ENCODE assay signal across 20 cellular contexts in the genomic region with DNA sequence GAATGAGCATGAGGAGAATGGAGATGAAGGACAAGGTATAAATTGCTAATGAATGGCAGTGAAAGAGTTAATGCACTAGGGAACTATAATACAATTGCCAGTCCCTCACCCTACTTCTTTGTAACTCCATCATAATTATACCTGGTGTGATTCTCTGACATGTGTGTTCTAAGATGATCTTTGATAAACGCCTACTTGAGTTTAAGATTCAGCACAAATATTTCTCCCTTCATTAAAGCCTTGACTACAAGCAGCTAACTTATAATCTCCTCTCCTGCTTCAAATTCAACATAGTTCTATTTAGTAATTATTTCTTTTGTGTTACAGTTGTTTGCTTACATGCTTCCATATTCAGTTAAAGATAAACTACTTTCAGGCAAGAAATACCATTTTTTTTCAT. TPM values are rescaled to one million over a fixed set of nuclear protein-coding genes. Genes with fewer than 3 reads are reported as not detected.
DNase-seq lines count a peak whose midpoint lies in the region; ATAC-seq and TF ChIP-seq lines count a peak whose summit lies in the region.
"Had no signal": no experiment of that assay in that cellular context is flagged by ENCODE, and none has a peak within 500 bp of the region (broad histone marks: within the 10 kb centered on the region; RNA-seq: fewer than 3 reads in every experiment).

No MANE protein-coding gene starts in this region.

- no peaks in the 10 kb centered on the region for H3K36me3 Mint-ChIP-seq in activated naive CD4-positive, alpha-beta T cell treated with anti-CD3 and anti-CD28 coated beads for 36 hours (ENCODE audit: low read depth)
- H3K36me3 Mint-ChIP-seq in activated naive CD4-positive, alpha-beta T cell treated with anti-CD3 and anti-CD28 coated beads, Interleukin-2, amount 50 U/mL, for 72 hours: no peaks in the 10 kb centered on the region
- no peaks in the 10 kb centered on the region for H3K36me3 Mint-ChIP-seq in activated T-helper 17 cell treated with anti-CD3 and anti-CD28 coated beads, Interleukin-2, amount 50 U/mL, for 72 hours (ENCODE audit: low read depth)
- H3K36me3 Mint-ChIP-seq: CD4-positive, CD25-positive, alpha-beta regulatory T cell; CD8-positive, alpha-beta memory T cell had no signal

- H2AFZ ChIP-seq in osteoblast (ENCODE audit: low read length): no peak overlapping the region

- TF ChIP-seq CTCF in osteoblast (IDR thresholded peaks at IDR 0.05; ENCODE audit: extremely low read depth, low read depth, low read length): no peak

- H3K9me3 ChIP-seq in osteoblast (ENCODE audit: low read depth, low read length): no peaks in the 10 kb centered on the region
- H3K9me3 ChIP-seq: BE2C had no signal

- no peak overlapping the region for H3K27ac ChIP-seq in osteoblast (ENCODE audit: low read depth, low read length)

- DNase-seq in activated naive CD4-positive, alpha-beta T cell treated with anti-CD3 and anti-CD28 coated beads for 36 hours: no peak
- DNase-seq in activated naive CD4-positive, alpha-beta T cell treated with anti-CD3 and anti-CD28 coated beads, Interleukin-2, amount 50 U/mL, for 72 hours (ENCODE audit: low spot score in 2 of 2): no peak
- peak; percentile 59 for DNase-seq in osteoblast (ENCODE audit: insufficient read length, low spot score, missing footprints)
- no peak for DNase-seq in activated CD4-positive, CD25-positive, alpha-beta regulatory T cell treated with anti-CD3 and anti-CD28 coated beads, Interleukin-2, amount 50 U/mL, for 72 hours
- DNase-seq: ACHN; BE2C; CD4-positive, CD25-positive, alpha-beta regulatory T cell; CD8-positive, alpha-beta memory T cell; COR-L47; DMS 273 treated with DMSO at 0.1 percent for 48 hours; DMS79; GDM1; GOT3; H7; HFFc6; IMR-90 had no signal

- intact Hi-C loops in activated naive CD4-positive, alpha-beta T cell treated with anti-CD3 and anti-CD28 coated beads for 36 hours (cut with micrococcal nuclease): loop anchor here (5.0 to 10.0 kb wide), 2 partner anchors 673 to 700 kb away; partner anchors contain the start of gene MAGOHB

- H3K36me3 ChIP-seq in osteoblast (ENCODE audit: insufficient read depth, low read length): no peaks in the 10 kb centered on the region
- H3K36me3 ChIP-seq: BE2C had no signal

- CTCF ChIA-PET in activated naive CD4-positive, alpha-beta T cell treated with anti-CD3 and anti-CD28 coated beads for 36 hours (lab: Charles Lee): interaction anchor here (0.5 to 1.5 kb wide), 5 partner anchors 57 to 197 kb away, joined by 3 to 9 read pairs (median 3); partner anchors contain the start of genes CLEC12B and CLEC1B

- H3K27me3 Mint-ChIP-seq in activated naive CD4-positive, alpha-beta T cell treated with anti-CD3 and anti-CD28 coated beads for 36 hours (ENCODE audit: low read depth): no peaks in the 10 kb centered on the region
- no peaks in the 10 kb centered on the region for H3K27me3 Mint-ChIP-seq in activated T-helper 17 cell treated with anti-CD3 and anti-CD28 coated beads, Interleukin-2, amount 50 U/mL, for 72 hours

- peak overlapping the region; percentile 8 for H3K4me3 Mint-ChIP-seq in activated naive CD4-positive, alpha-beta T cell treated with anti-CD3 and anti-CD28 coated beads for 36 hours
- peak overlapping the region; percentile 82 for H3K4me3 Mint-ChIP-seq in activated T-helper 17 cell treated with anti-CD3 and anti-CD28 coated beads, Interleukin-2, amount 50 U/mL, for 72 hours
- H3K4me3 Mint-ChIP-seq: CD4-positive, CD25-positive, alpha-beta regulatory T cell; CD8-positive, alpha-beta memory T cell; HFFc6 had no signal

- no peaks in the 10 kb centered on the region for H3K27me3 ChIP-seq in osteoblast (ENCODE audit: insufficient read depth, low read length)

- H3K4me2 ChIP-seq in osteoblast (ENCODE audit: insufficient read depth, low read length): no peak overlapping the region

- H3K9me3 Mint-ChIP-seq in activated naive CD4-positive, alpha-beta T cell treated with anti-CD3 and anti-CD28 coated beads for 36 hours: no peaks in the 10 kb centered on the region
- no peaks in the 10 kb centered on the region for H3K9me3 Mint-ChIP-seq in activated naive CD4-positive, alpha-beta T cell treated with anti-CD3 and anti-CD28 coated beads, Interleukin-2, amount 50 U/mL, for 72 hours
- no peaks in the 10 kb centered on the region for H3K9me3 Mint-ChIP-seq in activated T-helper 17 cell treated with anti-CD3 and anti-CD28 coated beads, Interleukin-2, amount 50 U/mL, for 72 hours
- H3K9me3 Mint-ChIP-seq: CD8-positive, alpha-beta memory T cell; HFFc6 had no signal

- no peak overlapping the region for H3K27ac Mint-ChIP-seq in activated naive CD4-positive, alpha-beta T cell treated with anti-CD3 and anti-CD28 coated beads for 36 hours
- no peak overlapping the region for H3K27ac Mint-ChIP-seq in activated naive CD4-positive, alpha-beta T cell treated with anti-CD3 and anti-CD28 coated beads, Interleukin-2, amount 50 U/mL, for 72 hours
- H3K27ac Mint-ChIP-seq in activated T-helper 17 cell treated with anti-CD3 and anti-CD28 coated beads, Interleukin-2, amount 50 U/mL, for 72 hours: no peak overlapping the region
- H3K27ac Mint-ChIP-seq: CD4-positive, CD25-positive, alpha-beta regulatory T cell; CD8-positive, alpha-beta memory T cell; HFFc6 had no signal

- H4K20me1 ChIP-seq in osteoblast (ENCODE audit: insufficient read depth, low read length): no peaks in the 10 kb centered on the region

- no peak overlapping the region for H3K4me3 ChIP-seq in osteoblast (ENCODE audit: insufficient read depth, low read length)

- no peaks in the 10 kb centered on the region for H3K4me1 ChIP-seq in osteoblast (ENCODE audit: insufficient read depth, low read length)
- H3K4me1 ChIP-seq: BE2C had no signal

- H3K79me2 ChIP-seq in osteoblast (ENCODE audit: insufficient read depth, low read length): no peaks in the 10 kb centered on the region

- H3K4me1 Mint-ChIP-seq in activated naive CD4-positive, alpha-beta T cell treated with anti-CD3 and anti-CD28 coated beads for 36 hours (ENCODE audit: low read depth): peaks cover 23% of the 10 kb centered on the region
- peaks cover 7% of the 10 kb centered on the region for H3K4me1 Mint-ChIP-seq in activated T-helper 17 cell treated with anti-CD3 and anti-CD28 coated beads, Interleukin-2, amount 50 U/mL, for 72 hours

- ATAC-seq in activated naive CD4-positive, alpha-beta T cell treated with anti-CD3 and anti-CD28 coated beads, Interleukin-2, amount 50 U/mL, for 72 hours: no peak
- no peak for ATAC-seq in activated T-helper 17 cell treated with anti-CD3 and anti-CD28 coated beads, Interleukin-2, amount 50 U/mL, for 72 hours (replicated peaks)
- ATAC-seq in GM21390 (IDR thresholded peaks at IDR 0.05; ENCODE audit: unreplicated experiment): no peak
- ATAC-seq: HCT116 had no signal

RNA-seq across cellular contexts. Expression of gene CLEC2A, which starts 9.7 kb away (rescaled TPM):
- total RNA-seq in activated naive CD4-positive, alpha-beta T cell treated with anti-CD3 and anti-CD28 coated beads for 36 hours: not detected
- not detected for total RNA-seq in activated naive CD4-positive, alpha-beta T cell treated with anti-CD3 and anti-CD28 coated beads, Interleukin-2, amount 50 U/mL, for 72 hours
- not detected for total RNA-seq in activated T-helper 17 cell treated with anti-CD3 and anti-CD28 coated beads, Interleukin-2, amount 50 U/mL, for 72 hours
- total RNA-seq in osteoblast: not detected in 2 replicates
- total RNA-seq: CD4-positive, CD25-positive, alpha-beta regulatory T cell; CD8-positive, alpha-beta memory T cell; Daoy; H7; HFFc6; IMR-90 had no signal

RNA-seq across cellular contexts. Expression of gene CLEC12A, which starts 29.4 kb away (rescaled TPM):
- not detected for total RNA-seq in activated naive CD4-positive, alpha-beta T cell treated with anti-CD3 and anti-CD28 coated beads for 36 hours
- under 1 TPM in 1 of 2 donors, not detected in 1; 0.93 TPM for total RNA-seq in activated naive CD4-positive, alpha-beta T cell treated with anti-CD3 and anti-CD28 coated beads, Interleukin-2, amount 50 U/mL, for 72 hours
- total RNA-seq in activated T-helper 17 cell treated with anti-CD3 and anti-CD28 coated beads, Interleukin-2, amount 50 U/mL, for 72 hours: under 1 TPM in 1 of 2 donors, not detected in 1; 0.39 TPM
- 0.29 and 0.72 TPM in 2 replicates for total RNA-seq in osteoblast
- total RNA-seq: CD4-positive, CD25-positive, alpha-beta regulatory T cell; CD8-positive, alpha-beta memory T cell; Daoy; H7; HFFc6; IMR-90 had no signal

RNA-seq across cellular contexts. Expression of gene CLEC1B, which starts 57.1 kb away (rescaled TPM):
- not detected for total RNA-seq in activated naive CD4-positive, alpha-beta T cell treated with anti-CD3 and anti-CD28 coated beads for 36 hours
- not detected for total RNA-seq in activated naive CD4-positive, alpha-beta T cell treated with anti-CD3 and anti-CD28 coated beads, Interleukin-2, amount 50 U/mL, for 72 hours
- not detected for total RNA-seq in activated T-helper 17 cell treated with anti-CD3 and anti-CD28 coated beads, Interleukin-2, amount 50 U/mL, for 72 hours
- total RNA-seq in osteoblast: not detected in 2 replicates
- total RNA-seq: CD8-positive, alpha-beta memory T cell; Daoy; H7; HFFc6; IMR-90 had no signal
